8 cellular contexts compared by ENCODE assay signal in genomic region chr18:4453712-4454547, GRCh38. TPM values are rescaled to one million over a fixed set of nuclear protein-coding genes. Genes with fewer than 3 reads are reported as not detected.
DNase-seq lines count a peak whose midpoint lies in the region; ATAC-seq and TF ChIP-seq lines count a peak whose summit lies in the region.

No MANE protein-coding gene starts in this region.

- H3K36me3 Mint-ChIP-seq in Calu3 (ENCODE audit: insufficient read depth, unreplicated experiment) (peaks cover 16% of the 10 kb centered on the region), endothelial cell (ENCODE audit: low read depth, unreplicated experiment) (no peaks in the 10 kb centered on the region), osteocyte (ENCODE audit: unreplicated experiment) (no peaks in the 10 kb centered on the region)

- intact Hi-C loops in Calu3 (cut with micrococcal nuclease; ENCODE audit: unreplicated experiment): loop anchor here (10.0 kb wide), 1 partner anchor 601 kb away; no protein-coding TSS in a partner anchor

- H3K4me1 Mint-ChIP-seq in Calu3 (ENCODE audit: low read depth, unreplicated experiment): peaks cover 18% of the 10 kb centered on the region
- H3K4me1 Mint-ChIP-seq in endothelial cell (ENCODE audit: unreplicated experiment): peaks cover 13% of the 10 kb centered on the region
- peaks cover 13% of the 10 kb centered on the region for H3K4me1 Mint-ChIP-seq in osteocyte (ENCODE audit: unreplicated experiment)

- H3K27ac Mint-ChIP-seq in Calu3 (ENCODE audit: unreplicated experiment) (no peak overlapping the region), endothelial cell (ENCODE audit: unreplicated experiment) (peak overlapping the region; percentile 22), osteocyte (ENCODE audit: unreplicated experiment) (no peak overlapping the region)

- DNase-seq in Calu3: no peak
- peak; percentile 40 for DNase-seq in endothelial cell (ENCODE audit: low spot score)
- DNase-seq in osteocyte (ENCODE audit: extremely low spot score, unreplicated experiment): no peak
- DNase-seq in SW 1271 (lab: John Stamatoyannopoulos, UW): no peak
- DNase-seq in Kasumi-1 (lab: John Stamatoyannopoulos, UW): no peak
- no peak for DNase-seq in NCI-H1417 (lab: John Stamatoyannopoulos, UW)

- no peak for TF ChIP-seq CTCF in Calu3 (IDR thresholded peaks at IDR 0.05; ENCODE audit: unreplicated experiment)
- TF ChIP-seq CTCF in endothelial cell (IDR thresholded peaks at IDR 0.05; ENCODE audit: unreplicated experiment): no peak
- no peak for TF ChIP-seq CTCF in osteocyte (IDR thresholded peaks at IDR 0.05)

- peak overlapping the region; percentile 72 for H3K4me3 Mint-ChIP-seq in Calu3 (ENCODE audit: low read depth, unreplicated experiment)
- peak overlapping the region; percentile 92 for H3K4me3 Mint-ChIP-seq in endothelial cell (ENCODE audit: unreplicated experiment)
- peak overlapping the region; percentile 56 for H3K4me3 Mint-ChIP-seq in osteocyte (ENCODE audit: unreplicated experiment)

- no TSS peak for BruUV-seq in Calu3 (replicated peaks; lab: Mats Ljungman, UMichigan)

- ATAC-seq in HG03354 (IDR thresholded peaks at IDR 0.05; ENCODE audit: poor library complexity, severe bottlenecking, unreplicated experiment): peak; percentile 6
- ATAC-seq in GM21786 (IDR thresholded peaks at IDR 0.05; ENCODE audit: unreplicated experiment): no peak

- H3K9me3 Mint-ChIP-seq in Calu3 (ENCODE audit: low read depth, unreplicated experiment) (peaks cover under 1% of the 10 kb centered on the region), endothelial cell (ENCODE audit: unreplicated experiment) (no peaks in the 10 kb centered on the region), osteocyte (ENCODE audit: unreplicated experiment) (no peaks in the 10 kb centered on the region)

- CTCF ChIA-PET in Calu3 (lab: Charles Lee): no interaction called here

- no peaks in the 10 kb centered on the region for H3K27me3 Mint-ChIP-seq in Calu3 (ENCODE audit: unreplicated experiment)
- H3K27me3 Mint-ChIP-seq in endothelial cell (ENCODE audit: unreplicated experiment): peaks cover 5% of the 10 kb centered on the region
- peaks cover 45% of the 10 kb centered on the region for H3K27me3 Mint-ChIP-seq in osteocyte (ENCODE audit: unreplicated experiment)

RNA-seq across cellular contexts. Expression of gene DLGAP1, which starts 1.2 kb away (rescaled TPM):
- total RNA-seq in Calu3 (2022): 3.2 and 9.0 TPM in 2 replicates
- 1.8 TPM for total RNA-seq in endothelial cell (ENCODE audit: unreplicated experiment)
- total RNA-seq in osteocyte: 0.05 TPM in 1 of 2 replicates, not detected in the other
